Comparison of ENCODE assay signal across 8 cellular contexts in the genomic region with DNA sequence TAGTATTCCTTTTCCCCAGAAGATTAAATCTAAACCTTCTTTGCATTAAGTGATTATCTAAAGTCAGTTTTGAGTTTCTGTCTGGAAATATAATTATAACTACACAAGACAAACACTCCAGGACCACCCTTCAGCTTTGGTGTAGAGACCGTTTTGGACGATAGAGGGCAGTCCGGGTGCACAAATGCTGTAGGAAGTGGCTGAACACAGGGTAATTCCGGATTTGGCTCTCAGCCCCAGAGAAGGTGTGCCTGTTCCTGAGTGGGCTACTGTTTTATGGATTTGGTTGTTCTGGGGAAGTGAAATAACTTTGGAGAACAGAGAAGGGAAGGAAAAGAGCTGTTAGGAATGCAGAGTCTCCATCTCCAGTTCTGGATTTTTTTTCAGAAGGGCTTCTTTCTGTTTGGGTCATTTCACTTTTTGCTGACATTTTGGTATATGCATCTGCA. TPM values are rescaled to one million over a fixed set of nuclear protein-coding genes. Genes with fewer than 3 reads are reported as not detected.
DNase-seq lines count a peak whose midpoint lies in the region; ATAC-seq and TF ChIP-seq lines count a peak whose summit lies in the region.

No MANE protein-coding gene starts in this region.

- H3K4me3 Mint-ChIP-seq in neural progenitor cell = no peak overlapping the region
- H3K4me3 Mint-ChIP-seq in type B pancreatic cell = no peak overlapping the region

- H2AFZ ChIP-seq in neural progenitor cell (replicated peaks) = no peak overlapping the region

- H3K36me3 Mint-ChIP-seq in neural progenitor cell (peaks cover 28% of the 10 kb centered on the region), type B pancreatic cell (peaks cover 23% of the 10 kb centered on the region)

- H3K27me3 Mint-ChIP-seq in neural progenitor cell (ENCODE audit: insufficient read depth, low read depth) = peaks cover 2% of the 10 kb centered on the region
- H3K27me3 Mint-ChIP-seq in type B pancreatic cell = no peaks in the 10 kb centered on the region

- peak; percentile 94 for ATAC-seq in GM19328 (IDR thresholded peaks at IDR 0.05; ENCODE audit: unreplicated experiment)
- peak; percentile 98 for ATAC-seq in HG03354 (IDR thresholded peaks at IDR 0.05; ENCODE audit: poor library complexity, severe bottlenecking, unreplicated experiment)

- H3K4me2 ChIP-seq in neural progenitor cell = no peak overlapping the region

- H3K36me3 ChIP-seq in neural progenitor cell = peaks cover 10% of the 10 kb centered on the region

- no peaks in the 10 kb centered on the region for H3K9me3 Mint-ChIP-seq in neural progenitor cell
- no peaks in the 10 kb centered on the region for H3K9me3 Mint-ChIP-seq in type B pancreatic cell

- H4K20me1 ChIP-seq in neural progenitor cell (ENCODE audit: low read depth) = peaks cover 28% of the 10 kb centered on the region

- H3K79me2 ChIP-seq in neural progenitor cell (ENCODE audit: low read depth) = no peaks in the 10 kb centered on the region

- H3K4me3 ChIP-seq in neural progenitor cell = no peak overlapping the region

- peak; percentile 71 for DNase-seq in COLO829 (ENCODE audit: low spot score)
- DNase-seq in NCI-H774 (lab: John Stamatoyannopoulos, UW) = peak; percentile 14
- peak; percentile 79 for DNase-seq in activated CD8-positive, alpha-beta memory T cell treated with anti-CD3 and anti-CD28 coated beads for 24 hours
- peak; percentile 36 for DNase-seq in epidermal melanocyte (ENCODE audit: insufficient read length, low spot score)
- peak; percentile 64 for DNase-seq in neural progenitor cell (ENCODE audit: low spot score)
- DNase-seq in type B pancreatic cell (ENCODE audit: extremely low spot score, unreplicated experiment) = no peak

- H3K27ac ChIP-seq in neural progenitor cell = no peak overlapping the region

- H3K4me1 Mint-ChIP-seq in neural progenitor cell (peaks cover 12% of the 10 kb centered on the region), type B pancreatic cell (ENCODE audit: unreplicated experiment) (peaks cover 16% of the 10 kb centered on the region)

- H3K4me1 ChIP-seq in neural progenitor cell = peaks cover 10% of the 10 kb centered on the region

- H3F3A ChIP-seq in neural progenitor cell (ENCODE audit: low read depth) = peaks cover 4% of the 10 kb centered on the region

- no peak overlapping the region for H3K9ac ChIP-seq in neural progenitor cell

- H3K9me3 ChIP-seq in neural progenitor cell (ENCODE audit: low read depth) = no peaks in the 10 kb centered on the region

- H3K27me3 ChIP-seq in neural progenitor cell = no peaks in the 10 kb centered on the region

- TF ChIP-seq CTCF in neural progenitor cell (IDR thresholded peaks at IDR 0.05) = peak; percentile 89
- peak; percentile 87 for TF ChIP-seq CTCF in type B pancreatic cell (conservative IDR thresholded peaks at IDR 0.05)

- H3K27ac Mint-ChIP-seq in neural progenitor cell = no peak overlapping the region
- no peak overlapping the region for H3K27ac Mint-ChIP-seq in type B pancreatic cell

RNA-seq across cellular contexts. Expression of a gene that starts 14.8 kb away (rescaled TPM):
- total RNA-seq in neural progenitor cell (ENCODE audit: low replicate concordance) = 70.4 and 89.4 TPM in 2 replicates
- 45.8 and 62.7 TPM in 2 replicates for total RNA-seq in type B pancreatic cell (ENCODE audit: low replicate concordance)

RNA-seq across cellular contexts. Expression of a gene that starts 44.2 kb away (rescaled TPM):
- total RNA-seq in neural progenitor cell (ENCODE audit: low replicate concordance) = 7.0 and 10.4 TPM in 2 replicates
- 14.2 and 17.9 TPM in 2 replicates for total RNA-seq in type B pancreatic cell (ENCODE audit: low replicate concordance)
